ENCODE assay signal across 8 cellular contexts in the genomic region with DNA sequence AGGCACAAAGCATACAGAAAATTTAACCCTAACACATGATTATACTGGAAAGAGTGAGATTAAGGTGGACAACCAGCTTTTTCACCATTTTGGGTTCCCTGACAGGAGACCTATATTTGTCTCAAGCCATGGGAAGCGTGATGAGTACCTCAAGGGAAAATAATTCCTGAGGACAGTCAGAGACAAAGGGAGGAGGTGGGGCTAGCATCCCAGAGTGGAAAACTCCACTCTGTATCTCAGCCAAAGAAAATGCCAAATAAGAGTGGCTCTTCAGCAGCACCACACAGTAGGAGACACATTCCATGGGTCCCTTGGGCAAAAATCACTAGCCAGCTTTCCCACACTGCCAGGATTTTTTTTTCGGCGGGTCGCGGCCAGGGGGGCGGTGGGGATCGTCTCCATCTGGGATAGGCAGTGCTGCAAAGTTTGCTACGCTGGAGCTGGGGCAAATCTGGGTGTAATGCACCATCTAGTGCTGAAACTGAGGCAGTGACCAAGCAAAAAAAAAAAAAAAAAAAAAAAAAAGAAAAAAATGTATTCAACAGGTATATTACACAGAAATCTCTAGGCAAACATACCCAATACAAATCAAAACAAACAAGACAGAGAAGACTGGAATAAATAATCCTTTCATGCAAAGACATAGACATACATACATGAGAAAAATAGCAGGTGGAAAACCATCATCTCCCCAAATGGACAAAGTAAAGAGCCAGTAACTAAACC.
DNase-seq lines count a peak whose midpoint lies in the region; ATAC-seq, FAIRE-seq and TF ChIP-seq lines count a peak whose summit lies in the region.

No MANE protein-coding gene starts in this region.

- peaks cover 15% of the 10 kb centered on the region for H3K27me3 Mint-ChIP-seq in activated naive CD4-positive, alpha-beta T cell treated with anti-CD3 and anti-CD28 coated beads for 36 hours (ENCODE audit: low read depth)

- DNase-seq in GM13976 (ENCODE audit: low spot score) (peak; percentile 30), HTR-8/SVneo (ENCODE audit: insufficient read length, low spot score) (peak; percentile 15), WERI-Rb-1 (peak; percentile 63), GM19238 (ENCODE audit: insufficient read length, low spot score) (no peak)
- DNase-seq in effector memory CD4-positive, alpha-beta T cell: no peak
- no peak for DNase-seq in activated naive CD4-positive, alpha-beta T cell treated with anti-CD3 and anti-CD28 coated beads for 36 hours

- H3K27ac ChIP-seq in WERI-Rb-1 (no peak overlapping the region), liver (ENCODE audit: low read depth in 1 of 2, low read length in 2 of 2) (no peak overlapping the region)
- no peak overlapping the region for H3K27ac ChIP-seq in effector memory CD4-positive, alpha-beta T cell (ENCODE audit: insufficient read depth, low read length, poor library complexity, severe bottlenecking)

- H3K9me3 ChIP-seq in WERI-Rb-1 (ENCODE audit: severe bottlenecking): no peaks in the 10 kb centered on the region
- no peaks in the 10 kb centered on the region for H3K9me3 ChIP-seq in liver (ENCODE audit: control insufficient read depth in 4 of 4, low read length in 3 of 4)
- H3K9me3 ChIP-seq in effector memory CD4-positive, alpha-beta T cell (ENCODE audit: control insufficient read depth, low read length): no peaks in the 10 kb centered on the region

- no peak overlapping the region for H3K27ac Mint-ChIP-seq in activated naive CD4-positive, alpha-beta T cell treated with anti-CD3 and anti-CD28 coated beads for 36 hours

- in situ Hi-C loops in GM13976 (cut with MboI; ENCODE audit: low sequenced_read_pairs, unreplicated experiment): loop anchor here (10.0 to 25.0 kb wide), 2 partner anchors 375 to 492 kb away; no protein-coding TSS in a partner anchor

- H3K27me3 ChIP-seq in WERI-Rb-1 (ENCODE audit: insufficient read depth, low read depth, severe bottlenecking) (no peaks in the 10 kb centered on the region), liver (ENCODE audit: control insufficient read depth in 4 of 4, insufficient read depth in 4 of 4, low read length in 3 of 4) (no peaks in the 10 kb centered on the region)
- no peaks in the 10 kb centered on the region for H3K27me3 ChIP-seq in effector memory CD4-positive, alpha-beta T cell (replicated peaks; ENCODE audit: control insufficient read depth, insufficient read depth, low read length, poor library complexity, severe bottlenecking)

- H3K9ac ChIP-seq in liver (ENCODE audit: low read depth in 1 of 2, low read length in 2 of 2): no peak overlapping the region

- 8% methylated on average over 8 of the region's 8 CpGs for WGBS in liver

- H3K4me1 ChIP-seq in liver (ENCODE audit: control insufficient read depth in 4 of 4, insufficient read depth in 4 of 4, low read length in 3 of 4): no peaks in the 10 kb centered on the region
- no peaks in the 10 kb centered on the region for H3K4me1 ChIP-seq in effector memory CD4-positive, alpha-beta T cell (ENCODE audit: control insufficient read depth, insufficient read depth, low read length, poor library complexity, severe bottlenecking)

- H3K36me3 Mint-ChIP-seq in activated naive CD4-positive, alpha-beta T cell treated with anti-CD3 and anti-CD28 coated beads for 36 hours (ENCODE audit: low read depth): no peaks in the 10 kb centered on the region

- H3K4me3 ChIP-seq in WERI-Rb-1 (ENCODE audit: low read depth, low read length) (peak overlapping the region; percentile 76), liver (ENCODE audit: low read depth in 1 of 3, low read length in 3 of 3) (no peak overlapping the region)
- no peak overlapping the region for H3K4me3 ChIP-seq in effector memory CD4-positive, alpha-beta T cell (ENCODE audit: insufficient read depth, low read depth, low read length, poor library complexity, severe bottlenecking)

- H3K4me3 Mint-ChIP-seq in activated naive CD4-positive, alpha-beta T cell treated with anti-CD3 and anti-CD28 coated beads for 36 hours: no peak overlapping the region

- TF ChIP-seq RAD21 in liver (IDR thresholded peaks at IDR 0.05): peak; percentile 52 to 63

- peak; percentile 18 for TF ChIP-seq CTCF in GM13976 (IDR thresholded peaks at IDR 0.05; ENCODE audit: borderline replicate concordance, control extremely low read depth, extremely low read depth, insufficient read depth, missing control alignments)
- peak; percentile 66 for TF ChIP-seq CTCF in WERI-Rb-1 (IDR thresholded peaks at IDR 0.05; ENCODE audit: low read depth, low read length)
- TF ChIP-seq CTCF in liver (IDR thresholded peaks at IDR 0.05; ENCODE audit: low read depth, low read length, missing input control): peak; percentile 31

- peaks cover 4% of the 10 kb centered on the region for H3K9me3 Mint-ChIP-seq in activated naive CD4-positive, alpha-beta T cell treated with anti-CD3 and anti-CD28 coated beads for 36 hours

- intact Hi-C loops in activated naive CD4-positive, alpha-beta T cell treated with anti-CD3 and anti-CD28 coated beads for 36 hours (cut with micrococcal nuclease): no loop called here

- H3K36me3 ChIP-seq in WERI-Rb-1 (no peaks in the 10 kb centered on the region), liver (ENCODE audit: control insufficient read depth in 4 of 4, insufficient read depth in 3 of 4, low read depth in 1 of 4, low read length in 3 of 4) (no peaks in the 10 kb centered on the region)
- H3K36me3 ChIP-seq in effector memory CD4-positive, alpha-beta T cell (ENCODE audit: control insufficient read depth, insufficient read depth, low read length): no peaks in the 10 kb centered on the region

- ATAC-seq in HG02642 (IDR thresholded peaks at IDR 0.05; ENCODE audit: poor library complexity, unreplicated experiment): no peak

- no peak for FAIRE-seq in HTR-8/SVneo (lab: Jason Lieb, UNC)

- CTCF ChIA-PET in activated naive CD4-positive, alpha-beta T cell treated with anti-CD3 and anti-CD28 coated beads for 36 hours (lab: Charles Lee): interaction anchor here (1.0 to 1.4 kb wide), 2 partner anchors 487 to 565 kb away, joined by 3 to 5 read pairs; no protein-coding TSS in a partner anchor

- H3K4me1 Mint-ChIP-seq in activated naive CD4-positive, alpha-beta T cell treated with anti-CD3 and anti-CD28 coated beads for 36 hours (ENCODE audit: low read depth): no peaks in the 10 kb centered on the region

TF ChIP-seq in liver, 16 proteins besides CTCF, POLR2A, EP300 and RAD21:
- TF ChIP-seq NR2F2 (IDR thresholded peaks at IDR 0.05) (no peak), YY1 (IDR thresholded peaks at IDR 0.05) (no peak), SP1 (IDR thresholded peaks at IDR 0.05) (no peak), GABPA (IDR thresholded peaks at IDR 0.05 in 1 of 2, conservative IDR thresholded peaks at IDR 0.05 in 1 of 2) (no peak), RXRA (IDR thresholded peaks at IDR 0.05) (no peak), JUND (IDR thresholded peaks at IDR 0.05) (no peak), HNF4G (IDR thresholded peaks at IDR 0.05) (no peak), EGR1 (IDR thresholded peaks at IDR 0.05; ENCODE audit: low read depth in 2 of 2) (no peak), REST (IDR thresholded peaks at IDR 0.05) (no peak), ZBTB33 (IDR thresholded peaks at IDR 0.05) (no peak), HNF4A (conservative IDR thresholded peaks at IDR 0.05) (no peak)

Comparison
In these comparisons a context has a peak if more than half of its experiments do, and no peak if none do; other contexts are left out.
1. DNase-seq: peak in GM13976 (single experiment), HTR-8/SVneo (single experiment) and WERI-Rb-1 (single experiment); none in effector memory CD4-positive, alpha-beta T cell (0 of 3), GM19238 (single experiment) and activated naive CD4-positive, alpha-beta T cell treated with anti-CD3 and anti-CD28 coated beads for 36 hours (single experiment).
2. Peak in every context shown above with its lines, with median percentiles within 50 percentile points of each other: CTCF ChIP-seq.